In the genomic region with DNA sequence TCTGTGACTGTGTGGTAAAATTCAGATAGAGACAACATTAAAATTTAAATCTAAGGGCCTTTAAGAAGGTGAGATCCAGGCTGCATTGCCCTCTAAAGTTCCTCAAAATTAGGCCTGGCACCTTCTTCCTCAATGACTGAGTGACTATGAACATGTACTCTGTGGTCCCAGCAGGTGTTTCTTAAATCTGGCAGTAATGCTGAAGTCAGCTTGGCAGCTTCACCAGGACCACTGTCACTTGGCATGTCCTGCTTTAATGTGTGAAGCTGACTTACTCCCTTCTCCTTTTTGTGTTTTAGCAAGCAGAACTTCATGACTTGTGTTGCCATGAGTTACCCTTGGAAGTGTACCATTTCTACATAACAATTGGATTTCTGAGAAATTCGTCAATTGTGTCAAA, we compare ENCODE assay signal across 12 cellular contexts.
DNase-seq lines count a peak whose midpoint lies in the region; ATAC-seq and TF ChIP-seq lines count a peak whose summit lies in the region.
"Had no signal": no experiment of that assay in that cellular context is flagged by ENCODE, and none has a peak within 500 bp of the region (broad histone marks: within the 10 kb centered on the region; RNA-seq: fewer than 3 reads in every experiment).

No MANE protein-coding gene starts in this region.

- no peaks in the 10 kb centered on the region for H3K36me3 Mint-ChIP-seq in endothelial cell (ENCODE audit: low read depth, unreplicated experiment)
- H3K36me3 Mint-ChIP-seq in activated CD4-positive, alpha-beta T cell treated with anti-CD3 and anti-CD28 coated beads for 36 hours (ENCODE audit: low read depth): no peaks in the 10 kb centered on the region
- H3K36me3 Mint-ChIP-seq: CD4-positive, alpha-beta memory T cell had no signal

- CTCF ChIA-PET in activated CD4-positive, alpha-beta T cell treated with anti-CD3 and anti-CD28 coated beads for 36 hours (lab: Charles Lee): no interaction called here

- intact Hi-C loops in activated CD4-positive, alpha-beta T cell treated with anti-CD3 and anti-CD28 coated beads for 36 hours (cut with DNase I, micrococcal nuclease): no loop called here

- no peak for TF ChIP-seq CTCF in endothelial cell (IDR thresholded peaks at IDR 0.05; ENCODE audit: unreplicated experiment)

- H3K4me1 Mint-ChIP-seq in endothelial cell (ENCODE audit: unreplicated experiment): peaks cover 18% of the 10 kb centered on the region
- H3K4me1 Mint-ChIP-seq in activated CD4-positive, alpha-beta T cell treated with anti-CD3 and anti-CD28 coated beads for 36 hours: no peaks in the 10 kb centered on the region
- H3K4me1 Mint-ChIP-seq: CD4-positive, alpha-beta memory T cell; T-helper 17 cell had no signal

- in situ Hi-C loops in G401 (cut with HindIII; ENCODE audit: low sequenced_read_pairs): no loop called here

- H3K27ac Mint-ChIP-seq in endothelial cell (ENCODE audit: unreplicated experiment): peak overlapping the region; percentile 19
- H3K27ac Mint-ChIP-seq in activated CD4-positive, alpha-beta T cell treated with anti-CD3 and anti-CD28 coated beads for 36 hours: no peak overlapping the region
- H3K27ac Mint-ChIP-seq: CD4-positive, alpha-beta memory T cell; T-helper 17 cell had no signal

- H3K4me3 Mint-ChIP-seq in endothelial cell (ENCODE audit: unreplicated experiment): no peak overlapping the region
- no peak overlapping the region for H3K4me3 Mint-ChIP-seq in activated CD4-positive, alpha-beta T cell treated with anti-CD3 and anti-CD28 coated beads for 36 hours
- H3K4me3 Mint-ChIP-seq: CD4-positive, alpha-beta memory T cell; T-helper 17 cell had no signal

- no peaks in the 10 kb centered on the region for H3K27me3 Mint-ChIP-seq in endothelial cell (ENCODE audit: unreplicated experiment)
- no peaks in the 10 kb centered on the region for H3K27me3 Mint-ChIP-seq in activated CD4-positive, alpha-beta T cell treated with anti-CD3 and anti-CD28 coated beads for 36 hours
- H3K27me3 Mint-ChIP-seq: CD4-positive, alpha-beta memory T cell; T-helper 17 cell had no signal

- H3K9me3 Mint-ChIP-seq in endothelial cell (ENCODE audit: unreplicated experiment): no peaks in the 10 kb centered on the region
- H3K9me3 Mint-ChIP-seq in activated CD4-positive, alpha-beta T cell treated with anti-CD3 and anti-CD28 coated beads for 36 hours (ENCODE audit: low read depth): peaks cover 7% of the 10 kb centered on the region

- POLR2A ChIA-PET in activated CD4-positive, alpha-beta T cell treated with anti-CD3 and anti-CD28 coated beads for 36 hours (lab: Charles Lee): no interaction called here

- DNase-seq in G401 (ENCODE audit: low spot score) (peak; percentile 97), NCI-H1105 treated with DMSO at 0.1 percent for 48 hours (lab: John Stamatoyannopoulos, UW) (peak; percentile 90), NCI-H69 (lab: John Stamatoyannopoulos, UW) (peak; percentile 96), endothelial cell (ENCODE audit: low spot score) (no peak)
- DNase-seq in activated CD8-positive, alpha-beta memory T cell treated with anti-CD3 and anti-CD28 coated beads, Interleukin-2, amount 50 U/mL, for 4 hours: no peak
- DNase-seq in activated CD4-positive, alpha-beta T cell treated with anti-CD3 and anti-CD28 coated beads for 36 hours: no peak
- DNase-seq: BE2C; CD4-positive, alpha-beta memory T cell; MG63; SHP77 treated with DMSO at 0.1 percent for 48 hours; T-helper 17 cell had no signal

- no peak for ATAC-seq in HG03196 (IDR thresholded peaks at IDR 0.05; ENCODE audit: unreplicated experiment)
- ATAC-seq in activated CD4-positive, alpha-beta T cell treated with anti-CD3 and anti-CD28 coated beads for 36 hours: no peak
- ATAC-seq: T-helper 17 cell had no signal

Comparison
In these comparisons a context has a peak if more than half of its experiments do, and no peak if none do; other contexts are left out.
1. DNase-seq: peak in G401 (single experiment), NCI-H1105 treated with DMSO at 0.1 percent for 48 hours (single experiment) and NCI-H69 (single experiment); none in endothelial cell (single experiment), activated CD8-positive, alpha-beta memory T cell treated with anti-CD3 and anti-CD28 coated beads, Interleukin-2, amount 50 U/mL, for 4 hours (single experiment) and activated CD4-positive, alpha-beta T cell treated with anti-CD3 and anti-CD28 coated beads for 36 hours (single experiment).